Comparison of ENCODE assay signal across 27 cellular contexts in the genomic region with DNA sequence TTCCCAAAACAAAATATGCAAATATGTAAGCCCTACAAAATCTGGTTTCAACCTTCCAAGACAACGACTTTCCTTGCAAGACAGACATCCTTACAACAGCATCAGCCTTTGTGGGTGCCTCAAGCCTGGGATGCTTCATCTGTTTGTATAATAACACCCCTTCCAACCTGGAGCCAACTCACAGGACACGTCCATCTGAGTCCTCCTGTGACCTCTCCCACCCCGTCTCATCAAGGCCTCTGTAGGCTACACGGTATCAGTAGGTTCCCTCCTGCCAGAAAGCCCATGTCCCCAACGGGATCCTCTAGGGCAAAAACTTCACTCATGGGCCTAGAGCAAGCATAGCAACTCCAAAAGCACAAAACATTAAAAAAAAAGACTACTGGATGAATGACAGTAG.
"Had no signal": no experiment of that assay in that cellular context is flagged by ENCODE, and none has a peak within 500 bp of the region (broad histone marks: within the 10 kb centered on the region; RNA-seq: fewer than 3 reads in every experiment).

No MANE protein-coding gene starts in this region.

- H3K36me3 ChIP-seq: colonic mucosa had no signal

- ATAC-seq: effector memory CD8-positive, alpha-beta T cell; left ventricle myocardium superior; sciatic nerve; stimulated activated naive B cell treated with anti-CD40 and anti-IgM and Interleukin-4, amounts not matched to agents 10 μg/mL and 1 μg/mL and 100 μg/mL, for 72 hours had no signal

- H3K4me3 ChIP-seq: adrenal gland, ascending aorta, colonic mucosa, dorsolateral prefrontal cortex, esophagus muscularis mucosa, hepatocyte, mucosa of descending colon, thoracic aorta, upper lobe of right lung had no signal

- H3K27ac ChIP-seq: colonic mucosa, dorsolateral prefrontal cortex, esophagus muscularis mucosa, hepatocyte, thoracic aorta, upper lobe of right lung had no signal

- H3K27me3 ChIP-seq: adrenal gland, ascending aorta, colonic mucosa, esophagus muscularis mucosa, hepatocyte, upper lobe of right lung had no signal

- H3K4me3 Mint-ChIP-seq: activated CD4-positive, alpha-beta memory T cell treated with anti-CD3 and anti-CD28 coated beads for 36 hours; activated naive CD8-positive, alpha-beta T cell; central memory CD8-positive, alpha-beta T cell; effector memory CD8-positive, alpha-beta T cell; immature natural killer cell; naive B cell; neural crest cell; stimulated activated naive B cell treated with anti-CD40 and anti-IgM and Interleukin-4, amounts not matched to agents 10 μg/mL and 1 μg/mL and 100 μg/mL, for 72 hours; T-helper 1 cell treated with Interleukin-12 subunit alpha and Interleukin-12 subunit beta and Interleukin-4 antibody, amounts not matched to agents 30 μg/mL and 1 μg/mL, for 36 hours had no signal

- DNase-seq: activated CD4-positive, alpha-beta memory T cell treated with anti-CD3 and anti-CD28 coated beads for 36 hours; activated CD4-positive, alpha-beta T cell treated with anti-CD3 and anti-CD28 coated beads for 4 hours; activated CD4-positive, CD25-positive, alpha-beta regulatory T cell; colonic mucosa; effector memory CD8-positive, alpha-beta T cell; glutamatergic neuron; immature natural killer cell; kidney glomerular epithelial cell; left ventricle myocardium superior; naive B cell; occipital lobe; stimulated activated CD4-positive, alpha-beta T cell treated with anti-CD3 and anti-CD28 coated beads, Interleukin-2, amount 100 ng/mL, for 48 hours; stimulated activated CD8-positive, alpha-beta memory T cell treated with anti-CD3 and anti-CD28 coated beads, Interleukin-4, amount 100 ng/mL, for 48 hours; stimulated activated naive B cell treated with anti-CD40 and anti-IgM and Interleukin-4, amounts not matched to agents 10 μg/mL and 1 μg/mL and 100 μg/mL, for 72 hours; upper lobe of right lung had no signal

- H3K27ac Mint-ChIP-seq: activated CD4-positive, alpha-beta memory T cell treated with anti-CD3 and anti-CD28 coated beads for 36 hours; activated naive CD8-positive, alpha-beta T cell; effector memory CD8-positive, alpha-beta T cell; immature natural killer cell; stimulated activated naive B cell treated with anti-CD40 and anti-IgM and Interleukin-4, amounts not matched to agents 10 μg/mL and 1 μg/mL and 100 μg/mL, for 72 hours; T-helper 1 cell treated with Interleukin-12 subunit alpha and Interleukin-12 subunit beta and Interleukin-4 antibody, amounts not matched to agents 30 μg/mL and 1 μg/mL, for 36 hours had no signal

- H3K36me3 Mint-ChIP-seq: activated CD4-positive, alpha-beta memory T cell treated with anti-CD3 and anti-CD28 coated beads for 36 hours; activated naive CD8-positive, alpha-beta T cell; immature natural killer cell had no signal

- H3K9me3 ChIP-seq: adrenal gland, ascending aorta, colonic mucosa, esophagus muscularis mucosa, mucosa of descending colon, thoracic aorta, upper lobe of right lung had no signal

- H3K4me1 ChIP-seq: colonic mucosa had no signal

- H3K27me3 Mint-ChIP-seq: activated CD4-positive, alpha-beta memory T cell treated with anti-CD3 and anti-CD28 coated beads for 36 hours; activated naive CD8-positive, alpha-beta T cell; effector memory CD8-positive, alpha-beta T cell; naive B cell; stimulated activated naive B cell treated with anti-CD40 and anti-IgM and Interleukin-4, amounts not matched to agents 10 μg/mL and 1 μg/mL and 100 μg/mL, for 72 hours had no signal

- H3K9me3 Mint-ChIP-seq: activated CD4-positive, alpha-beta memory T cell treated with anti-CD3 and anti-CD28 coated beads for 36 hours; central memory CD8-positive, alpha-beta T cell; immature natural killer cell; naive B cell; neural crest cell; stimulated activated naive B cell treated with anti-CD40 and anti-IgM and Interleukin-4, amounts not matched to agents 10 μg/mL and 1 μg/mL and 100 μg/mL, for 72 hours; T-helper 1 cell treated with Interleukin-12 subunit alpha and Interleukin-12 subunit beta and Interleukin-4 antibody, amounts not matched to agents 30 μg/mL and 1 μg/mL, for 36 hours had no signal

- H3K4me1 Mint-ChIP-seq: central memory CD8-positive, alpha-beta T cell; immature natural killer cell; stimulated activated naive B cell treated with anti-CD40 and anti-IgM and Interleukin-4, amounts not matched to agents 10 μg/mL and 1 μg/mL and 100 μg/mL, for 72 hours had no signal
